In the genomic region with DNA sequence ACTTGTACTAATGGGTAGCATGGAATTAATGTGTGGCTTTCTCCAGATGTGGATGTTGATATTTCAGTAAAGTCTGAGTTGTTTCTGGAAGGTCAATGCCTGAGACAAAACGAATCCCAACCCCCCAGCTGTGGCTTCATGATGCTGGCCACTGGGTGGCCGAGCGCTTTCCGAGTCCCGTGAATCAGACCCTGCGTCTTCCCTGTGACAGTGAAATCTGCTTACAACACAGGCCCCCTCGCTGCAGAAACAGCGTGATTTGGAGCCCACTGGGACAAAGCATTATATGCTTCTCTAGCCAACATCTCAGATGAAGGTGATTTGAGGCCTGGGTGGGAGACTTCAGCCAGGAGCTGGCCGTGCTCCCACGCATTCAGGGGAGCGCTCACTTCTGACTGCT, we compare ENCODE assay signal across 20 cellular contexts.
DNase-seq lines count a peak whose midpoint lies in the region; ATAC-seq and TF ChIP-seq lines count a peak whose summit lies in the region.
"Had no signal": no experiment of that assay in that cellular context is flagged by ENCODE, and none has a peak within 500 bp of the region (broad histone marks: within the 10 kb centered on the region; RNA-seq: fewer than 3 reads in every experiment).

No MANE protein-coding gene starts in this region.

- H3K4me2 ChIP-seq in neural progenitor cell (no peak overlapping the region), MM.1S (ENCODE audit: low read depth, low read length) (no peak overlapping the region)
- H3K4me2 ChIP-seq: A549 had no signal

- H3K9me3 ChIP-seq in Peyer's patch (no peaks in the 10 kb centered on the region), endodermal cell (ENCODE audit: control insufficient read depth, low read length) (no peaks in the 10 kb centered on the region), neural progenitor cell (ENCODE audit: low read depth) (no peaks in the 10 kb centered on the region), MM.1S (replicated peaks; ENCODE audit: insufficient read depth, low read length) (no peaks in the 10 kb centered on the region)
- H3K9me3 ChIP-seq: A549, thyroid gland had no signal

- no peaks in the 10 kb centered on the region for H3K27me3 ChIP-seq in Peyer's patch
- H3K27me3 ChIP-seq in endodermal cell (ENCODE audit: control insufficient read depth, insufficient read depth, low read length, poor library complexity, severe bottlenecking), result no peaks in the 10 kb centered on the region
- no peaks in the 10 kb centered on the region for H3K27me3 ChIP-seq in neural progenitor cell
- H3K27me3 ChIP-seq in MM.1S (replicated peaks; ENCODE audit: insufficient read depth, low read length), result peaks cover 24% of the 10 kb centered on the region; the same call in 1 of the 2 replicates
- H3K27me3 ChIP-seq: thyroid gland had no signal

- 66 to 70% methylated on average over 11 of the region's 11 CpGs for WGBS in endodermal cell (ENCODE audit: insufficient coverage in 1 of 2, insufficient read length in 1 of 2), 2 experiments

- no peaks in the 10 kb centered on the region for H3K9me3 Mint-ChIP-seq in endodermal cell
- H3K9me3 Mint-ChIP-seq in neural progenitor cell, result peaks cover 2% of the 10 kb centered on the region
- H3K9me3 Mint-ChIP-seq: central memory CD8-positive, alpha-beta T cell; effector memory CD8-positive, alpha-beta T cell; neural crest cell; stimulated activated effector memory CD8-positive, alpha-beta T cell treated with anti-CD3 and anti-CD28 coated beads, Interleukin-12 subunit alpha, Interleukin-12 subunit beta, amount 100 ng/mL, for 72 hours; T-helper 1 cell treated with Interleukin-12 subunit alpha and Interleukin-12 subunit beta and Interleukin-4 antibody, amounts not matched to agents 30 μg/mL and 1 μg/mL, for 36 hours had no signal

- no peaks in the 10 kb centered on the region for H3K4me1 ChIP-seq in Peyer's patch
- H3K4me1 ChIP-seq in endodermal cell (ENCODE audit: control insufficient read depth, insufficient read depth, low read length), result no peaks in the 10 kb centered on the region
- peaks cover 4% of the 10 kb centered on the region for H3K4me1 ChIP-seq in neural progenitor cell
- no peaks in the 10 kb centered on the region for H3K4me1 ChIP-seq in MM.1S (ENCODE audit: low read length)
- H3K4me1 ChIP-seq: A549, thyroid gland had no signal

- no peak overlapping the region for H3K27ac ChIP-seq in Peyer's patch
- no peak overlapping the region for H3K27ac ChIP-seq in endodermal cell (ENCODE audit: low read depth, low read length)
- no peak overlapping the region for H3K27ac ChIP-seq in neural progenitor cell
- H3K27ac ChIP-seq in MM.1S (ENCODE audit: low read length), result no peak overlapping the region
- H3K27ac ChIP-seq: A549, C4-2B, HL-60, thyroid gland had no signal

- H3K4me3 Mint-ChIP-seq in endodermal cell, result no peak overlapping the region
- no peak overlapping the region for H3K4me3 Mint-ChIP-seq in neural progenitor cell
- H3K4me3 Mint-ChIP-seq: central memory CD8-positive, alpha-beta T cell; effector memory CD8-positive, alpha-beta T cell; neural crest cell; stimulated activated effector memory CD8-positive, alpha-beta T cell treated with anti-CD3 and anti-CD28 coated beads, Interleukin-12 subunit alpha, Interleukin-12 subunit beta, amount 100 ng/mL, for 72 hours; T-helper 1 cell treated with Interleukin-12 subunit alpha and Interleukin-12 subunit beta and Interleukin-4 antibody, amounts not matched to agents 30 μg/mL and 1 μg/mL, for 36 hours had no signal

- H3K27ac Mint-ChIP-seq in endodermal cell (peak overlapping the region; percentile 13), neural progenitor cell (peak overlapping the region; percentile 45)
- H3K27ac Mint-ChIP-seq: effector memory CD8-positive, alpha-beta T cell; stimulated activated effector memory CD8-positive, alpha-beta T cell treated with anti-CD3 and anti-CD28 coated beads, Interleukin-12 subunit alpha, Interleukin-12 subunit beta, amount 100 ng/mL, for 72 hours; T-helper 1 cell treated with Interleukin-12 subunit alpha and Interleukin-12 subunit beta and Interleukin-4 antibody, amounts not matched to agents 30 μg/mL and 1 μg/mL, for 36 hours had no signal

- no peaks in the 10 kb centered on the region for H4K20me1 ChIP-seq in neural progenitor cell (ENCODE audit: low read depth)
- H4K20me1 ChIP-seq in MM.1S (ENCODE audit: insufficient read depth, low read length), result no peaks in the 10 kb centered on the region

- no peaks in the 10 kb centered on the region for H3F3A ChIP-seq in neural progenitor cell (ENCODE audit: low read depth)
- H3F3A ChIP-seq in MM.1S (ENCODE audit: insufficient read depth, low read length), result no peaks in the 10 kb centered on the region

- peak; percentile 56 for DNase-seq in Ammon's horn (ENCODE audit: low spot score)
- DNase-seq in Peyer's patch, result peak in 2 of 3 donors; percentile 25 to 35
- DNase-seq in endodermal cell, result peak; percentile 75
- peak; percentile 36 for DNase-seq in neural progenitor cell (ENCODE audit: low spot score)
- DNase-seq in MM.1S, result no peak
- no peak for DNase-seq in cerebellum (ENCODE audit: low spot score)
- no peak for DNase-seq in NCI-H446 (lab: John Stamatoyannopoulos, UW)
- DNase-seq: effector memory CD8-positive, alpha-beta T cell; NCI-H2029 treated with DMSO at 0.1 percent for 48 hours; NCI-H510A; thyroid gland had no signal

- TF ChIP-seq CTCF in Peyer's patch (IDR thresholded peaks at IDR 0.05) (no peak), endodermal cell (conservative IDR thresholded peaks at IDR 0.05) (peak; percentile 77), neural progenitor cell (IDR thresholded peaks at IDR 0.05) (peak; percentile 37), MM.1S (IDR thresholded peaks at IDR 0.05; ENCODE audit: low read length) (no peak)

- H3K36me3 ChIP-seq in Peyer's patch, result no peaks in the 10 kb centered on the region
- H3K36me3 ChIP-seq in endodermal cell (ENCODE audit: control insufficient read depth, insufficient read depth, low read length), result no peaks in the 10 kb centered on the region
- H3K36me3 ChIP-seq in neural progenitor cell, result no peaks in the 10 kb centered on the region
- no peaks in the 10 kb centered on the region for H3K36me3 ChIP-seq in MM.1S (replicated peaks; ENCODE audit: insufficient read depth, low read length)
- H3K36me3 ChIP-seq: thyroid gland had no signal

- no peak for TF ChIP-seq POLR2A in Peyer's patch (IDR thresholded peaks at IDR 0.05)

- H3K36me3 Mint-ChIP-seq in endodermal cell (ENCODE audit: low read depth) (no peaks in the 10 kb centered on the region), neural progenitor cell (no peaks in the 10 kb centered on the region)
- H3K36me3 Mint-ChIP-seq: stimulated activated effector memory CD8-positive, alpha-beta T cell treated with anti-CD3 and anti-CD28 coated beads, Interleukin-12 subunit alpha, Interleukin-12 subunit beta, amount 100 ng/mL, for 72 hours had no signal

- H3K4me3 ChIP-seq in Peyer's patch (no peak overlapping the region), endodermal cell (ENCODE audit: low read length) (no peak overlapping the region), neural progenitor cell (no peak overlapping the region), MM.1S (ENCODE audit: low read length) (no peak overlapping the region)
- H3K4me3 ChIP-seq: A549, thyroid gland had no signal

- H2AFZ ChIP-seq in neural progenitor cell (replicated peaks) (no peak overlapping the region), MM.1S (ENCODE audit: low read length) (no peak overlapping the region)

- H3K9me2 ChIP-seq in MM.1S (replicated peaks; ENCODE audit: insufficient read depth, low read length), result no peaks in the 10 kb centered on the region

- H3K79me2 ChIP-seq in neural progenitor cell (ENCODE audit: low read depth), result no peaks in the 10 kb centered on the region
- H3K79me2 ChIP-seq in MM.1S (ENCODE audit: low read length), result no peaks in the 10 kb centered on the region

- H3K27me3 Mint-ChIP-seq in endodermal cell (ENCODE audit: insufficient read depth) (no peaks in the 10 kb centered on the region), neural progenitor cell (ENCODE audit: insufficient read depth, low read depth) (peaks cover 5% of the 10 kb centered on the region)

- H3K9ac ChIP-seq in endodermal cell (ENCODE audit: extremely low read depth, low read length, poor library complexity, severe bottlenecking) (no peak overlapping the region), neural progenitor cell (no peak overlapping the region), MM.1S (ENCODE audit: low read length) (no peak overlapping the region)

- H3K4me1 Mint-ChIP-seq in endodermal cell, result peaks cover 5% of the 10 kb centered on the region
- H3K4me1 Mint-ChIP-seq in neural progenitor cell, result peaks cover 26% of the 10 kb centered on the region
- H3K4me1 Mint-ChIP-seq: neural crest cell had no signal

- no peak for ATAC-seq in GM19455 (IDR thresholded peaks at IDR 0.05; ENCODE audit: unreplicated experiment)
- ATAC-seq: activated CD4-positive, CD25-positive, alpha-beta regulatory T cell treated with anti-CD3 and anti-CD28 coated beads, Interleukin-2, amount 50 U/mL, for 24 hours; effector memory CD8-positive, alpha-beta T cell; stimulated activated effector memory CD8-positive, alpha-beta T cell treated with anti-CD3 and anti-CD28 coated beads, Interleukin-12 subunit alpha, Interleukin-12 subunit beta, amount 100 ng/mL, for 72 hours had no signal

Comparison
In these comparisons a context has a peak if more than half of its experiments do, and no peak if none do; other contexts are left out.
1. DNase-seq: peak in Ammon's horn (single experiment), Peyer's patch (2 of 3), endodermal cell (single experiment) and neural progenitor cell (single experiment); none in MM.1S (single experiment), cerebellum (single experiment) and NCI-H446 (0 of 2).
2. CTCF ChIP-seq: peak in endodermal cell (single experiment) and neural progenitor cell (single experiment); none in Peyer's patch (0 of 6) and MM.1S (single experiment).